24 cellular contexts compared by ENCODE assay signal in the genomic region with DNA sequence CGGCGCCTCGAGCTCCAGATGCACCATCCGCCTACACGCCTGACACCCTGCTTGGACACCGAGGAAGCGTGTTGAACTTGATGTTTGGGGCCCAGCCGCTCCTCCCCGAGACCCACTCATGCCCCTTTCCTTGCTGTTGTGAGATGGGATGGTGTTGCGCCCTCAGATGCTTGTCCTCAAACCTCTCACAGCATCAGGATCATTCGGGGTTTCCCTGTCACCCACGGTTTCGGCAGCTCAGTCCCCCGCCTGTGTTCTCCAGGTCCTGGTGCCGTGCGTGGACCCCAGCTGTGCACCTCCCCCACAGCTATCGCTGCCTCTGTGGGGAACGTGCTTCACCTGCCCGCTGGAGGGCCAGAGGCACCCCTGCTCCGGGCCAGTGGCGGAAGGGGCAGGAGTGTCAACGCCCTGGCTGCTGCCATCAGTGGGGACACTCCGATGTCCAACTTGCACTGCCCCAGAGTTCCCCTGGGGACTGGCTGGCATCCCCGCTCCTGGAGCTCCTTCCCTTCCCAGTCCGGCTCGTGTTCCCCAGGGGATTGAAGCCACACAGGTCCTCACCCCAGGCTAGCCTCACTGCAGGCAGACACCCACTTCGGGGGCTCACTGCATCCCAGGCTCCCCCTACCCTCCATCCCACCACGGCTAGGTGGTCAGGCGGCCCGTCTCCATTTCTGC.
"Had no signal": no experiment of that assay in that cellular context is flagged by ENCODE, and none has a peak within 500 bp of the region (broad histone marks: within the 10 kb centered on the region; RNA-seq: fewer than 3 reads in every experiment).

No MANE protein-coding gene starts in this region.

- H2AFZ ChIP-seq: neural progenitor cell had no signal

- H3K4me3 Mint-ChIP-seq: naive thymus-derived CD4-positive, alpha-beta T cell; neural progenitor cell; stimulated activated naive B cell treated with anti-CD40 and anti-IgM and Interleukin-4, amounts not matched to agents 10 μg/mL and 1 μg/mL and 100 μg/mL, for 72 hours had no signal

- H3K4me3 ChIP-seq: neural progenitor cell, testis, transverse colon had no signal

- H3K27me3 ChIP-seq: neural progenitor cell, testis, transverse colon had no signal

- DNase-seq: activated CD4-positive, alpha-beta T cell treated with anti-CD3 and anti-CD28 coated beads for 48 hours; activated CD4-positive, alpha-beta T cell treated with anti-CD3 and anti-CD28 coated beads, Interleukin-2, amount 50 U/mL, for 48 hours; activated CD8-positive, alpha-beta memory T cell treated with anti-CD3 and anti-CD28 coated beads for 24 hours; activated gamma-delta T cell; activated naive CD4-positive, alpha-beta T cell treated with anti-CD3 and anti-CD28 coated beads, Interleukin-2, amount 50 U/mL, for 16 hours; amniotic stem cell; caudate nucleus; foreskin keratinocyte; islet precursor cell; left cardiac atrium; midbrain; naive thymus-derived CD4-positive, alpha-beta T cell; small intestine; stimulated activated CD4-positive, alpha-beta T cell treated with anti-CD3 and anti-CD28 coated beads, Interleukin-1b, Interleukin-23, amount 100 ng/mL, for 48 hours; stimulated activated CD4-positive, alpha-beta T cell treated with anti-CD3 and anti-CD28 coated beads, Interleukin-4, amount 100 ng/mL, for 4 hours; stimulated activated naive B cell treated with anti-CD40 and anti-IgM and Interleukin-4, amounts not matched to agents 10 μg/mL and 1 μg/mL and 100 μg/mL, for 72 hours; T-helper 9 cell; testis; transverse colon had no signal

- H3K27ac ChIP-seq: foreskin keratinocyte, neural progenitor cell, testis, transverse colon, VCaP had no signal

- H3K9ac ChIP-seq: neural progenitor cell had no signal

- H3K9me3 ChIP-seq: testis, transverse colon had no signal

- ATAC-seq: activated CD4-positive, CD25-positive, alpha-beta regulatory T cell treated with anti-CD3 and anti-CD28 coated beads, Interleukin-2, amount 50 U/mL, for 24 hours; esophagus mucosa; foreskin keratinocyte; left cardiac atrium; naive thymus-derived CD4-positive, alpha-beta T cell; sciatic nerve; stimulated activated naive B cell treated with anti-CD40 and anti-IgM and Interleukin-4, amounts not matched to agents 10 μg/mL and 1 μg/mL and 100 μg/mL, for 72 hours had no signal

- H3K36me3 Mint-ChIP-seq: naive thymus-derived CD4-positive, alpha-beta T cell; neural progenitor cell; stimulated activated naive B cell treated with anti-CD40 and anti-IgM and Interleukin-4, amounts not matched to agents 10 μg/mL and 1 μg/mL and 100 μg/mL, for 72 hours had no signal

- H3K4me1 ChIP-seq: foreskin keratinocyte, neural progenitor cell, testis, transverse colon had no signal

- H3K27ac Mint-ChIP-seq: naive thymus-derived CD4-positive, alpha-beta T cell; neural progenitor cell; stimulated activated naive B cell treated with anti-CD40 and anti-IgM and Interleukin-4, amounts not matched to agents 10 μg/mL and 1 μg/mL and 100 μg/mL, for 72 hours had no signal

- H3K4me1 Mint-ChIP-seq: naive thymus-derived CD4-positive, alpha-beta T cell; stimulated activated naive B cell treated with anti-CD40 and anti-IgM and Interleukin-4, amounts not matched to agents 10 μg/mL and 1 μg/mL and 100 μg/mL, for 72 hours had no signal

- H3K4me2 ChIP-seq: neural progenitor cell had no signal

- H3K9me3 Mint-ChIP-seq: naive thymus-derived CD4-positive, alpha-beta T cell; stimulated activated naive B cell treated with anti-CD40 and anti-IgM and Interleukin-4, amounts not matched to agents 10 μg/mL and 1 μg/mL and 100 μg/mL, for 72 hours had no signal

- H3K36me3 ChIP-seq: neural progenitor cell, transverse colon had no signal
